Comparison of ENCODE assay signal across 10 cellular contexts in the genomic region with DNA sequence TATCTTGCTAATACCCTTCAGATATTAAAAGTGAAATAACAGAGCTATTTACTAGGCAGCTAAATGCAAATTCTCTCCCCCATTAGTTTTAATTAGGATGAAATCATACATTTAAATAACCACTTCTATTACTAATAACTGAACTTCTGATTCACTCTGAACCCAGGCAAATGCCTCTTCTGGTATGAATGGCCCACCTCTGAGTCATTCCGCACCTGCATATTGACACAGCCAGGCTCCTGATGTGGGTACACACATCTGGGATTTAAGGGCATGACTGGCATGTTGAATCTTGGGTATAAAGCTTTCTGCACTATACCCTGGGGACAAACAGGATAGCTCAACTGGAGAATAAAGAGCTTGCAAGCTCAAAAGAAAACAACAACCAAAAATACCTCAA.
DNase-seq lines count a peak whose midpoint lies in the region; ATAC-seq and TF ChIP-seq lines count a peak whose summit lies in the region.
"Had no signal": no experiment of that assay in that cellular context is flagged by ENCODE, and none has a peak within 500 bp of the region (broad histone marks: within the 10 kb centered on the region; RNA-seq: fewer than 3 reads in every experiment).

No MANE protein-coding gene starts in this region.

- no peak overlapping the region for H3K27ac Mint-ChIP-seq in Calu3 (ENCODE audit: unreplicated experiment)
- H3K27ac Mint-ChIP-seq: activated naive CD8-positive, alpha-beta T cell; stimulated activated naive CD8-positive, alpha-beta T cell treated with anti-CD3 and anti-CD28 coated beads, Interleukin-15, Interleukin-2, amounts not matched to agents 100 ng/mL and 50 ng/mL, for 24 hours had no signal

- no peaks in the 10 kb centered on the region for H3K4me1 Mint-ChIP-seq in Calu3 (ENCODE audit: low read depth, unreplicated experiment)

- no TSS peak for BruUV-seq in Calu3 (replicated peaks; lab: Mats Ljungman, UMichigan)

- ATAC-seq in HG02840 (IDR thresholded peaks at IDR 0.05; ENCODE audit: low FRiP score, unreplicated experiment): peak; percentile 65

- TF ChIP-seq CTCF in colonic mucosa (IDR thresholded peaks at IDR 0.05) (no peak), Calu3 (IDR thresholded peaks at IDR 0.05; ENCODE audit: unreplicated experiment) (no peak)

- peak; percentile 24 for DNase-seq in activated T-cell treated with anti-CD3 and anti-CD28 coated beads for 48 hours (ENCODE audit: low read depth)
- DNase-seq in activated T-cell treated with anti-CD3 and anti-CD28 coated beads for 4 hours: no peak
- DNase-seq in SJCRH30: peak in 1 of 2 experiments; percentile 24
- DNase-seq in stimulated activated CD8-positive, alpha-beta memory T cell treated with anti-CD3 and anti-CD28 coated beads, Interleukin-7, amount 100 ng/mL, for 48 hours (ENCODE audit: extremely low read depth in 1 of 2, low read depth in 1 of 2): peak; percentile 5 to 47
- no peak for DNase-seq in colonic mucosa
- DNase-seq in Calu3: no peak
- no peak for DNase-seq in mucosa of gallbladder (ENCODE audit: low spot score)

- H3K9ac ChIP-seq in colonic mucosa (ENCODE audit: low read depth in 2 of 2, low read length in 2 of 2): no peak overlapping the region

- intact Hi-C loops in colonic mucosa (cut with DNase I): no loop called here
- intact Hi-C loops in Calu3 (cut with micrococcal nuclease; ENCODE audit: unreplicated experiment): no loop called here

- no peaks in the 10 kb centered on the region for H3K27me3 Mint-ChIP-seq in Calu3 (ENCODE audit: unreplicated experiment)
- H3K27me3 Mint-ChIP-seq: activated naive CD8-positive, alpha-beta T cell had no signal

- no peaks in the 10 kb centered on the region for H3K9me3 Mint-ChIP-seq in Calu3 (ENCODE audit: low read depth, unreplicated experiment)
- H3K9me3 Mint-ChIP-seq: stimulated activated naive CD8-positive, alpha-beta T cell treated with anti-CD3 and anti-CD28 coated beads, Interleukin-15, Interleukin-2, amounts not matched to agents 100 ng/mL and 50 ng/mL, for 24 hours had no signal

- H3K9me3 ChIP-seq in SJCRH30 (replicated peaks) (no peaks in the 10 kb centered on the region), colonic mucosa (no peaks in the 10 kb centered on the region)

- H3K4me3 Mint-ChIP-seq in Calu3 (ENCODE audit: low read depth, unreplicated experiment): no peak overlapping the region
- H3K4me3 Mint-ChIP-seq: activated naive CD8-positive, alpha-beta T cell; stimulated activated naive CD8-positive, alpha-beta T cell treated with anti-CD3 and anti-CD28 coated beads, Interleukin-15, Interleukin-2, amounts not matched to agents 100 ng/mL and 50 ng/mL, for 24 hours had no signal

- no peaks in the 10 kb centered on the region for H3K36me3 ChIP-seq in SJCRH30
- no peaks in the 10 kb centered on the region for H3K36me3 ChIP-seq in colonic mucosa

- H3K27me3 ChIP-seq in SJCRH30: no peaks in the 10 kb centered on the region
- H3K27me3 ChIP-seq in colonic mucosa: no peaks in the 10 kb centered on the region

- H3K36me3 Mint-ChIP-seq in Calu3 (ENCODE audit: insufficient read depth, unreplicated experiment): no peaks in the 10 kb centered on the region
- H3K36me3 Mint-ChIP-seq: activated naive CD8-positive, alpha-beta T cell had no signal

- peak overlapping the region; percentile 58 for H3K27ac ChIP-seq in SJCRH30
- no peak overlapping the region for H3K27ac ChIP-seq in colonic mucosa

- H3K4me1 ChIP-seq in SJCRH30 (peaks cover 36% of the 10 kb centered on the region), colonic mucosa (no peaks in the 10 kb centered on the region)

- CTCF ChIA-PET in Calu3 (lab: Charles Lee): no interaction called here

- H3K4me3 ChIP-seq in SJCRH30: no peak overlapping the region
- no peak overlapping the region for H3K4me3 ChIP-seq in colonic mucosa

Comparison
In these comparisons a context has a peak if more than half of its experiments do, and no peak if none do; other contexts are left out.
1. DNase-seq: peak in activated T-cell treated with anti-CD3 and anti-CD28 coated beads for 48 hours (single experiment) and stimulated activated CD8-positive, alpha-beta memory T cell treated with anti-CD3 and anti-CD28 coated beads, Interleukin-7, amount 100 ng/mL, for 48 hours (2 of 2); none in activated T-cell treated with anti-CD3 and anti-CD28 coated beads for 4 hours (single experiment), colonic mucosa (single experiment), Calu3 (single experiment) and mucosa of gallbladder (single experiment).